Comparison of ENCODE assay signal across 35 cellular contexts in genomic region chr2:56763683-56764082, GRCh38.
DNase-seq lines count a peak whose midpoint lies in the region; ATAC-seq, FAIRE-seq and TF ChIP-seq lines count a peak whose summit lies in the region.
"Had no signal": no experiment of that assay in that cellular context is flagged by ENCODE, and none has a peak within 500 bp of the region (broad histone marks: within the 10 kb centered on the region; RNA-seq: fewer than 3 reads in every experiment).

No MANE protein-coding gene starts in this region.

- H3K9me2 ChIP-seq in MM.1S (replicated peaks; ENCODE audit: insufficient read depth, low read length) = no peaks in the 10 kb centered on the region

- no peak for FAIRE-seq in HepG2 (lab: Jason Lieb, UNC)
- FAIRE-seq: A204.1, A549, D721Med had no signal

- no peaks in the 10 kb centered on the region for H4K20me1 ChIP-seq in HepG2 (ENCODE audit: insufficient read depth, low read length)
- no peaks in the 10 kb centered on the region for H4K20me1 ChIP-seq in MM.1S (ENCODE audit: insufficient read depth, low read length)
- H4K20me1 ChIP-seq: BLaER1; BLaER1 treated with 17β-estradiol and CSF1 and Interleukin-3, amounts not matched to agents 10 nM and 100 nM had no signal

- no peaks in the 10 kb centered on the region for H3K27me3 ChIP-seq in liver (ENCODE audit: control insufficient read depth in 4 of 4, insufficient read depth in 4 of 4, low read length in 3 of 4)
- no peaks in the 10 kb centered on the region for H3K27me3 ChIP-seq in HepG2 (ENCODE audit: control insufficient read depth in 1 of 2, insufficient read depth in 2 of 2, low read length in 2 of 2)
- H3K27me3 ChIP-seq in right lobe of liver = no peaks in the 10 kb centered on the region
- H3K27me3 ChIP-seq in MM.1S (replicated peaks; ENCODE audit: insufficient read depth, low read length) = no peaks in the 10 kb centered on the region
- H3K27me3 ChIP-seq in uterus = no peaks in the 10 kb centered on the region
- H3K27me3 ChIP-seq: BE2C; BLaER1; BLaER1 treated with 17β-estradiol and CSF1 and Interleukin-3, amounts not matched to agents 10 nM and 100 nM had no signal

- POLR2A ChIA-PET in HepG2 (lab: Yijun Ruan, JAX) = no interaction called here

- CTCF ChIA-PET in HepG2 (lab: Yijun Ruan, JAX; ENCODE audit: low intra/inter-chr PET ratio, low total read pairs) = no interaction called here

- no peak for TF ChIP-seq CTCF in liver (IDR thresholded peaks at IDR 0.05; ENCODE audit: low read depth, low read length, missing input control)
- TF ChIP-seq CTCF in HepG2 (CRISPR knock-in tag; IDR thresholded peaks at IDR 0.05) = no peak
- TF ChIP-seq CTCF in right lobe of liver (IDR thresholded peaks at IDR 0.05) = no peak
- no peak for TF ChIP-seq CTCF in MM.1S (IDR thresholded peaks at IDR 0.05; ENCODE audit: low read length)
- no peak for TF ChIP-seq CTCF in uterus (IDR thresholded peaks at IDR 0.05)

- H2AFZ ChIP-seq in HepG2 (ENCODE audit: low read length) = no peak overlapping the region
- no peak overlapping the region for H2AFZ ChIP-seq in MM.1S (ENCODE audit: low read length)

- H3K4me1 ChIP-seq in liver (ENCODE audit: control insufficient read depth in 4 of 4, insufficient read depth in 4 of 4, low read length in 3 of 4) (peaks cover 0 to 6% (median 2%) of the 10 kb centered on the region in 4 donors), HepG2 (ENCODE audit: insufficient read depth, low read length) (no peaks in the 10 kb centered on the region), right lobe of liver (peaks cover 0 to 28% (median 7%) of the 10 kb centered on the region in 4 donors), MM.1S (ENCODE audit: low read length) (no peaks in the 10 kb centered on the region), uterus (no peaks in the 10 kb centered on the region)
- H3K4me1 ChIP-seq: A549; BE2C; BLaER1; BLaER1 treated with 17β-estradiol and CSF1 and Interleukin-3, amounts not matched to agents 10 nM and 100 nM; Caco-2 had no signal

- no peak overlapping the region for H3K9ac ChIP-seq in liver (ENCODE audit: low read depth in 1 of 2, low read length in 2 of 2)
- H3K9ac ChIP-seq in HepG2 (ENCODE audit: insufficient read depth, low read depth, low read length) = no peak overlapping the region
- H3K9ac ChIP-seq in MM.1S (ENCODE audit: low read length) = no peak overlapping the region
- H3K9ac ChIP-seq: BLaER1; BLaER1 treated with 17β-estradiol and CSF1 and Interleukin-3, amounts not matched to agents 10 nM and 100 nM had no signal

- H3K36me3 ChIP-seq in liver (ENCODE audit: control insufficient read depth in 4 of 4, insufficient read depth in 3 of 4, low read depth in 1 of 4, low read length in 3 of 4) (no peaks in the 10 kb centered on the region), HepG2 (replicated peaks in 1 of 2; ENCODE audit: control insufficient read depth in 1 of 2, insufficient read depth in 2 of 2, low read length in 2 of 2) (no peaks in the 10 kb centered on the region), right lobe of liver (no peaks in the 10 kb centered on the region), MM.1S (replicated peaks; ENCODE audit: insufficient read depth, low read length) (no peaks in the 10 kb centered on the region), uterus (no peaks in the 10 kb centered on the region)
- H3K36me3 ChIP-seq: BE2C; BLaER1; BLaER1 treated with 17β-estradiol and CSF1 and Interleukin-3, amounts not matched to agents 10 nM and 100 nM had no signal

- DNase-seq in HepG2 (ENCODE audit: low spot score) (no peak), left lobe of liver (ENCODE audit: low spot score) (no peak), right lobe of liver (no peak), renal cortical epithelial cell (ENCODE audit: low read depth) (peak; percentile 33), MM.1S (no peak), uterus (no peak), GM19240 (ENCODE audit: insufficient read length, low spot score) (no peak)
- DNase-seq: 8988T; ACHN; AML-193; BE2C; C1 segment of cervical spinal cord; Caco-2; Calu3; CD4-positive, alpha-beta memory T cell; CD4-positive, alpha-beta T cell; CD4-positive, CD25-positive, alpha-beta regulatory T cell; CD8-positive, alpha-beta memory T cell; CD8-positive, alpha-beta T cell; COR-L47; DMS 273 treated with DMSO at 0.1 percent for 48 hours; DMS153; DMS53; DMS79; DMS79 treated with DMSO at 0.1 percent for 48 hours; DND-41; EL had no signal

- ATAC-seq in HepG2 (no peak), left lobe of liver (peak; percentile 92), right lobe of liver (peak; percentile 80 to 99 (median 94))
- ATAC-seq: A549; CD8-positive, alpha-beta T cell had no signal

- TF ChIP-seq RAD21 in liver (IDR thresholded peaks at IDR 0.05) = peak in 1 of 2 donors; percentile 19
- TF ChIP-seq RAD21 in HepG2 (CRISPR knock-in tag; IDR thresholded peaks at IDR 0.05) = no peak

- no peak for TF ChIP-seq POLR2A in HepG2 (IDR thresholded peaks at IDR 0.05; ENCODE audit: insufficient read depth in 1 of 2, low read depth in 2 of 2, low read length in 2 of 2)
- no peak for TF ChIP-seq POLR2A in right lobe of liver (IDR thresholded peaks at IDR 0.05)
- no peak for TF ChIP-seq POLR2A in uterus (IDR thresholded peaks at IDR 0.05)

- H3K9me3 ChIP-seq in liver (ENCODE audit: control insufficient read depth in 4 of 4, low read length in 3 of 4) (no peaks in the 10 kb centered on the region), HepG2 (ENCODE audit: low read length) (peaks cover 53% of the 10 kb centered on the region), right lobe of liver (no peaks in the 10 kb centered on the region), MM.1S (replicated peaks; ENCODE audit: insufficient read depth, low read length) (no peaks in the 10 kb centered on the region), uterus (peaks cover 0 to 3% of the 10 kb centered on the region in 2 donors)
- H3K9me3 ChIP-seq: BE2C, Caco-2 had no signal

- TF ChIP-seq EP300 in HepG2 (IDR thresholded peaks at IDR 0.05; ENCODE audit: low read depth in 2 of 2, low read length in 2 of 2) (no peak), HepG2 (CRISPR knock-in tag; IDR thresholded peaks at IDR 0.05; ENCODE audit: borderline replicate concordance) (no peak)

- H3K79me2 ChIP-seq in HepG2 (ENCODE audit: insufficient read depth, low read length) = no peaks in the 10 kb centered on the region
- no peaks in the 10 kb centered on the region for H3K79me2 ChIP-seq in MM.1S (ENCODE audit: low read length)

- intact Hi-C loops in HepG2 (cut with micrococcal nuclease; ENCODE audit: unreplicated experiment) = no loop called here
- intact Hi-C loops in right lobe of liver (cut with DNase I) = no loop called here
- intact Hi-C loops in uterus (cut with DNase I; ENCODE audit: low total_unique reads) = no loop called here

- no peak overlapping the region for H3K27ac ChIP-seq in liver (ENCODE audit: low read depth in 1 of 2, low read length in 2 of 2)
- H3K27ac ChIP-seq in HepG2 (ENCODE audit: extremely low read length, insufficient read depth, low read length) = no peak overlapping the region
- peak overlapping the region in 2 of 3 donors; percentile 22 to 54 for H3K27ac ChIP-seq in right lobe of liver
- no peak overlapping the region for H3K27ac ChIP-seq in MM.1S (ENCODE audit: low read length)
- no peak overlapping the region for H3K27ac ChIP-seq in uterus
- H3K27ac ChIP-seq: 22Rv1; A549; BLaER1; BLaER1 treated with 17β-estradiol and CSF1 and Interleukin-3, amounts not matched to agents 10 nM and 100 nM; C4-2B had no signal

- in situ Hi-C loops in HepG2 (cut with HindIII; ENCODE audit: extremely low pct_ligation_motif_present, low pct_unique_long_range_greater_than_20kb) = no loop called here

- H3F3A ChIP-seq in MM.1S (ENCODE audit: insufficient read depth, low read length) = no peaks in the 10 kb centered on the region

- BruUV-seq in HepG2 (replicated peaks; lab: Mats Ljungman, UMichigan) = no TSS peak

- 48% methylated on average over 2 of the region's 2 CpGs for WGBS in liver
- 6% methylated on average over 2 of the region's 2 CpGs for WGBS in HepG2 (ENCODE audit: low lambda C conversion rate)
- 36% methylated on average over 2 of the region's 2 CpGs for WGBS in right lobe of liver (ENCODE audit: insufficient coverage, low coverage, low lambda C conversion rate, missing lambda C conversion rate)

- H3K4me2 ChIP-seq in HepG2 (ENCODE audit: low read depth, low read length) = no peak overlapping the region
- H3K4me2 ChIP-seq in MM.1S (ENCODE audit: low read depth, low read length) = no peak overlapping the region
- H3K4me2 ChIP-seq: A549; BLaER1; BLaER1 treated with 17β-estradiol and CSF1 and Interleukin-3, amounts not matched to agents 10 nM and 100 nM had no signal

- no peak overlapping the region for H3K4me3 ChIP-seq in liver (ENCODE audit: low read depth in 1 of 3, low read length in 3 of 3)
- no peak overlapping the region for H3K4me3 ChIP-seq in HepG2 (replicated peaks in 1 of 3; ENCODE audit: insufficient read depth in 1 of 3, low read depth in 2 of 3, low read length in 3 of 3)
- H3K4me3 ChIP-seq in right lobe of liver = no peak overlapping the region
- H3K4me3 ChIP-seq in MM.1S (ENCODE audit: low read length) = no peak overlapping the region
- H3K4me3 ChIP-seq in uterus = no peak overlapping the region
- H3K4me3 ChIP-seq: A549; BLaER1; BLaER1 treated with 17β-estradiol and CSF1 and Interleukin-3, amounts not matched to agents 10 nM and 100 nM had no signal

TF ChIP-seq in HepG2, 621 proteins besides CTCF, POLR2A, EP300 and RAD21 (continues in another document):
- TF ChIP-seq ZNF619 (CRISPR knock-in tag; IDR thresholded peaks at IDR 0.05) (no peak), MTF2 (CRISPR knock-in tag; IDR thresholded peaks at IDR 0.05; ENCODE audit: borderline replicate concordance) (no peak), PHF8 (CRISPR knock-in tag; IDR thresholded peaks at IDR 0.05) (no peak), TBL1XR1 (IDR thresholded peaks at IDR 0.05; ENCODE audit: borderline replicate concordance, low read length, partially characterized antibody) (no peak), ZNF800 (CRISPR knock-in tag; IDR thresholded peaks at IDR 0.05) (no peak), ZNF572 (CRISPR knock-in tag; IDR thresholded peaks at IDR 0.05) (no peak)

Comparison
In these comparisons a context has a peak if more than half of its experiments do, and no peak if none do; other contexts are left out.
1. H3K27ac ChIP-seq: peak in right lobe of liver (2 of 3); none in liver (0 of 2), HepG2 (single experiment), MM.1S (single experiment) and uterus (0 of 2).